1 cellular context compared by ENCODE assay signal in genomic region chr11:82811369-82811768, GRCh38.
TF ChIP-seq lines count a peak whose summit lies in the region.

No MANE protein-coding gene starts in this region.

TF ChIP-seq in GM23338, 12 proteins besides CTCF, POLR2A, EP300 and RAD21 (continued from another document):
- no peak for TF ChIP-seq ZNF462 (CRISPR knock-in tag; IDR thresholded peaks at IDR 0.05)
- no peak for TF ChIP-seq ZNF114 (CRISPR knock-in tag; IDR thresholded peaks at IDR 0.05)
- TF ChIP-seq JUNB (IDR thresholded peaks at IDR 0.05; ENCODE audit: unreplicated experiment), result no peak
